ENCODE assay signal across 16 cellular contexts in genomic region chr12:25264015-25264582, GRCh38.
"Had no signal": no experiment of that assay in that cellular context is flagged by ENCODE, and none has a peak within 500 bp of the region (broad histone marks: within the 10 kb centered on the region; RNA-seq: fewer than 3 reads in every experiment).

No MANE protein-coding gene starts in this region.

- ATAC-seq: left lobe of liver; mucosa of descending colon; naive thymus-derived CD8-positive, alpha-beta T cell; right cardiac atrium had no signal

- H3K4me3 ChIP-seq: cardiac muscle cell, esophagus squamous epithelium, mucosa of descending colon, tibial artery, uterus had no signal

- H3K27me3 Mint-ChIP-seq: activated B cell treated with CpG ODN at 0.5 μM for 24 hours; naive thymus-derived CD8-positive, alpha-beta T cell had no signal

- H3K4me3 Mint-ChIP-seq: activated B cell treated with CpG ODN at 0.5 μM for 24 hours; activated naive CD4-positive, alpha-beta T cell treated with anti-CD3 and anti-CD28 coated beads, Interleukin-2, amount 10 ng/mL, durations not matched to agents 7 days and 5 days; naive thymus-derived CD8-positive, alpha-beta T cell had no signal

- DNase-seq: activated B cell treated with CpG ODN at 0.5 μM for 24 hours; activated naive CD4-positive, alpha-beta T cell treated with anti-CD3 and anti-CD28 coated beads, Interleukin-2, amount 10 ng/mL, durations not matched to agents 7 days and 5 days; esophagus squamous epithelium; foreskin fibroblast; mammary epithelial cell; mucosa of descending colon; naive thymus-derived CD8-positive, alpha-beta T cell; nucleus accumbens; right cardiac atrium; small intestine; tibial artery; uterus had no signal

- H3K27me3 ChIP-seq: cardiac muscle cell, esophagus squamous epithelium, tibial artery, uterus had no signal

- H3K27ac Mint-ChIP-seq: activated B cell treated with CpG ODN at 0.5 μM for 24 hours; activated naive CD4-positive, alpha-beta T cell treated with anti-CD3 and anti-CD28 coated beads, Interleukin-2, amount 10 ng/mL, durations not matched to agents 7 days and 5 days; activated T-helper 2 cell treated with anti-CD3 and anti-CD28 coated beads, Interferon-gamma antibody, Interleukin-2, Interleukin-4, amounts not matched to agents 10 μg/mL and 5 μg/mL and 100 μg/mL, durations not matched to agents 14 hours and 24 hours and 36 hours; progenitor cell of endocrine pancreas had no signal

- H3K4me1 Mint-ChIP-seq: activated naive CD4-positive, alpha-beta T cell treated with anti-CD3 and anti-CD28 coated beads, Interleukin-2, amount 10 ng/mL, durations not matched to agents 7 days and 5 days had no signal

- H3K9me3 ChIP-seq: esophagus squamous epithelium, mucosa of descending colon, tibial artery, uterus had no signal

- H3K36me3 ChIP-seq: cardiac muscle cell, esophagus squamous epithelium, tibial artery, uterus had no signal

- H3K27ac ChIP-seq: cardiac muscle cell, esophagus squamous epithelium, tibial artery, uterus had no signal

- H3K9me3 Mint-ChIP-seq: activated B cell treated with CpG ODN at 0.5 μM for 24 hours; activated naive CD4-positive, alpha-beta T cell treated with anti-CD3 and anti-CD28 coated beads, Interleukin-2, amount 10 ng/mL, durations not matched to agents 7 days and 5 days; naive thymus-derived CD8-positive, alpha-beta T cell had no signal

- H3K4me1 ChIP-seq: esophagus squamous epithelium, uterus had no signal
